In the genomic region with DNA sequence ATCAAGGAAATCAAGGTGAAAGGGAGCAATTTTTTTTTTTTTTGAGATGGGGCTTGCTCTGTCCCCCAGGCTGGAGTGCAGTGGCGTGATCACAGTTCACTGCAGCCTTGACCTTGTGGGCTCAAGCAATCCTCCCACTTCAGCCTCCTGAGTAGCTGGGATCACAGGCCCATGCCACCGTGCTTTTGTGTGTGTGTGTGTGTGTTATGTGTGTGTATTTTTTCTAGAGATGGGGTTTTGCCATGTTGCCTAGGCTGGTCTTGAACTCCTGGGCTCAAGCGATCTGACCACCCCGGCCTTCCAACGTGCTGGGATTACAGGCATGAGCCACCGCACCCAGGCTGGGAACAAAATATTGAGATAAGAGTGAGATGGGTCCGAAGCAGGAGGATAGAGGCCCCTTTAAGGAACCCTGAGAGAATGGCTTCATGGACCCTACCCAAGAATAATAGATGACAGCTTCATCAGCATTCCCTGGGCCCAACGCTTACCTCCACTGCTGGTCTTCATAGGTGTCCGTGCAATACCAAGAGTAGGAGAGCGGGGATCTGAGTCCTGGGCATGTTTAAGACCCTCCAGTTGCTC, we compare ENCODE assay signal across 7 cellular contexts. TPM values are rescaled to one million over a fixed set of nuclear protein-coding genes. Genes with fewer than 3 reads are reported as not detected.
A peak's percentile ranks its signal among the peaks of the same experiment; 100 is the strongest.
DNase-seq lines count a peak whose midpoint lies in the region; ATAC-seq and TF ChIP-seq lines count a peak whose summit lies in the region.
"Had no signal": no experiment of that assay in that cellular context is flagged by ENCODE, and none has a peak within 500 bp of the region (broad histone marks: within the 10 kb centered on the region; RNA-seq: fewer than 3 reads in every experiment).

No MANE protein-coding gene starts in this region.

- H3K9me3 ChIP-seq in HCT116 (ENCODE audit: control insufficient read depth in 1 of 2, insufficient read depth in 1 of 2, low read depth in 1 of 2, low read length in 2 of 2) = no peaks in the 10 kb centered on the region

- RAD21 ChIA-PET in HCT116 (lab: Charles Lee; ENCODE audit: low non-redundant PET in 1 of 2, low total read pairs in 2 of 2, uncharacterized antibody in 2 of 2, unreplicated experiment in 2 of 2) = no interaction called here

- peak overlapping the region; percentile 90 for H3K4me3 Mint-ChIP-seq in activated CD8-positive, alpha-beta T cell treated with anti-CD3 and anti-CD28 coated beads, Interleukin-2, amount 10 ng/mL, durations not matched to agents 7 days and 5 days
- H3K4me3 Mint-ChIP-seq in natural killer cell treated with Interleukin-12 subunit alpha and Interleukin-12 subunit beta and Interleukin-15 and Interleukin-18, amount 100 ng/mL, for 72 hours = peak overlapping the region; percentile 94

- ATAC-seq in HCT116 = no peak
- ATAC-seq in activated CD8-positive, alpha-beta T cell treated with anti-CD3 and anti-CD28 coated beads, Interleukin-2, amount 10 ng/mL, durations not matched to agents 7 days and 5 days = no peak
- no peak for ATAC-seq in natural killer cell treated with Interleukin-12 subunit alpha and Interleukin-12 subunit beta and Interleukin-15 and Interleukin-18, amount 100 ng/mL, for 72 hours
- no peak for ATAC-seq in GM18505 (IDR thresholded peaks at IDR 0.05; ENCODE audit: unreplicated experiment)
- ATAC-seq in HG03354 (IDR thresholded peaks at IDR 0.05; ENCODE audit: poor library complexity, severe bottlenecking, unreplicated experiment) = no peak
- ATAC-seq: naive thymus-derived CD8-positive, alpha-beta T cell had no signal

- TF ChIP-seq RAD21 in HCT116 (IDR thresholded peaks at IDR 0.05; ENCODE audit: low read depth) = no peak

- peak overlapping the region; percentile 67 to 94 for H3K4me3 ChIP-seq in HCT116 (replicated peaks in 1 of 2; ENCODE audit: low read depth in 1 of 2, low read length in 2 of 2)

- TF ChIP-seq POLR2A in HCT116 (IDR thresholded peaks at IDR 0.05; ENCODE audit: borderline replicate concordance, extremely low read depth, insufficient read depth, insufficient read length) (no peak), GM18505 (IDR thresholded peaks at IDR 0.05; ENCODE audit: borderline replicate concordance, extremely low read depth, insufficient read depth, insufficient read length) (no peak)

- H3K27ac ChIP-seq in HCT116 (ENCODE audit: low read depth, low read length) = peak overlapping the region; percentile 77

- H3K36me3 Mint-ChIP-seq in activated CD8-positive, alpha-beta T cell treated with anti-CD3 and anti-CD28 coated beads, Interleukin-2, amount 10 ng/mL, durations not matched to agents 7 days and 5 days (ENCODE audit: low read depth) = peaks cover 52% of the 10 kb centered on the region
- no peaks in the 10 kb centered on the region for H3K36me3 Mint-ChIP-seq in natural killer cell treated with Interleukin-12 subunit alpha and Interleukin-12 subunit beta and Interleukin-15 and Interleukin-18, amount 100 ng/mL, for 72 hours

- POLR2A ChIA-PET in HCT116 (lab: Charles Lee) = interaction anchor here (2.9 to 8.9 kb wide), 2 partner anchors 19 to 94 kb away, joined by 28 to 186 read pairs; partner anchors contain the start of genes C12orf57, RNU7-1, SPSB2 and TPI1
- POLR2A ChIA-PET in activated CD8-positive, alpha-beta T cell treated with anti-CD3 and anti-CD28 coated beads, Interleukin-2, amount 10 ng/mL, durations not matched to agents 7 days and 5 days (lab: Charles Lee) = interaction anchor here (0.8 to 6.6 kb wide), 7 partner anchors 17 to 357 kb away, joined by 3 to 93 read pairs (median 8); partner anchors contain the start of genes C12orf57, COPS7A, MLF2 and MRPL51

- H3K4me1 ChIP-seq in HCT116 (ENCODE audit: control insufficient read depth in 1 of 2, insufficient read depth in 2 of 2, low read length in 2 of 2) = peaks cover 15 to 31% of the 10 kb centered on the region in 2 experiments

- no peaks in the 10 kb centered on the region for H3K9me2 ChIP-seq in HCT116 (ENCODE audit: insufficient read depth)

- H3K27ac Mint-ChIP-seq in activated CD8-positive, alpha-beta T cell treated with anti-CD3 and anti-CD28 coated beads, Interleukin-2, amount 10 ng/mL, durations not matched to agents 7 days and 5 days = peak overlapping the region; percentile 98
- peak overlapping the region in 1 of 2 donors; percentile 91 for H3K27ac Mint-ChIP-seq in natural killer cell treated with Interleukin-12 subunit alpha and Interleukin-12 subunit beta and Interleukin-15 and Interleukin-18, amount 100 ng/mL, for 72 hours

- H4K20me1 ChIP-seq in HCT116 (ENCODE audit: insufficient read depth) = no peaks in the 10 kb centered on the region

- peaks cover 44% of the 10 kb centered on the region for H3K4me1 Mint-ChIP-seq in activated CD8-positive, alpha-beta T cell treated with anti-CD3 and anti-CD28 coated beads, Interleukin-2, amount 10 ng/mL, durations not matched to agents 7 days and 5 days (ENCODE audit: low read depth)
- peaks cover 22 to 43% of the 10 kb centered on the region in 2 donors for H3K4me1 Mint-ChIP-seq in natural killer cell treated with Interleukin-12 subunit alpha and Interleukin-12 subunit beta and Interleukin-15 and Interleukin-18, amount 100 ng/mL, for 72 hours (ENCODE audit: low read depth in 2 of 2)

- no TSS peak for BruUV-seq in HCT116 (replicated peaks; lab: Mats Ljungman, UMichigan)

- no peaks in the 10 kb centered on the region for H3K27me3 Mint-ChIP-seq in activated CD8-positive, alpha-beta T cell treated with anti-CD3 and anti-CD28 coated beads, Interleukin-2, amount 10 ng/mL, durations not matched to agents 7 days and 5 days (ENCODE audit: low read depth)
- no peaks in the 10 kb centered on the region for H3K27me3 Mint-ChIP-seq in natural killer cell treated with Interleukin-12 subunit alpha and Interleukin-12 subunit beta and Interleukin-15 and Interleukin-18, amount 100 ng/mL, for 72 hours
- H3K27me3 Mint-ChIP-seq: naive thymus-derived CD8-positive, alpha-beta T cell had no signal

- H3K27me3 ChIP-seq in HCT116 (ENCODE audit: insufficient read depth, low read length) = no peaks in the 10 kb centered on the region

- DNase-seq in HCT116 (ENCODE audit: low read depth, low spot score) = no peak
- no peak for DNase-seq in activated CD8-positive, alpha-beta T cell treated with anti-CD3 and anti-CD28 coated beads, Interleukin-2, amount 10 ng/mL, durations not matched to agents 7 days and 5 days
- DNase-seq in natural killer cell treated with Interleukin-12 subunit alpha and Interleukin-12 subunit beta and Interleukin-15 and Interleukin-18, amount 100 ng/mL, for 72 hours (ENCODE audit: low spot score) = no peak
- DNase-seq in NCI-H1930 (lab: John Stamatoyannopoulos, UW) = no peak
- DNase-seq: naive thymus-derived CD8-positive, alpha-beta T cell had no signal

- intact Hi-C loops in HCT116 (cut with micrococcal nuclease) = loop anchor here (5.0 kb wide), 1 partner anchor 243 kb away; the partner anchor contains the start of gene CHD4

- no peak for TF ChIP-seq CTCF in HCT116 (IDR thresholded peaks at IDR 0.05 in 2 of 3, conservative IDR thresholded peaks at IDR 0.05 in 1 of 3; ENCODE audit: borderline replicate concordance in 1 of 3, insufficient read depth in 1 of 3, low read depth in 2 of 3, low read length in 2 of 3)

- H3K36me3 ChIP-seq in HCT116 (ENCODE audit: control insufficient read depth in 1 of 2, insufficient read depth in 2 of 2, low read length in 2 of 2) = peaks cover 27 to 44% of the 10 kb centered on the region in 2 experiments; a peak in 3 of 4 replicates

- H3K9me3 Mint-ChIP-seq in activated CD8-positive, alpha-beta T cell treated with anti-CD3 and anti-CD28 coated beads, Interleukin-2, amount 10 ng/mL, durations not matched to agents 7 days and 5 days (ENCODE audit: insufficient read depth) = no peaks in the 10 kb centered on the region
- no peaks in the 10 kb centered on the region for H3K9me3 Mint-ChIP-seq in natural killer cell treated with Interleukin-12 subunit alpha and Interleukin-12 subunit beta and Interleukin-15 and Interleukin-18, amount 100 ng/mL, for 72 hours
- H3K9me3 Mint-ChIP-seq: naive thymus-derived CD8-positive, alpha-beta T cell had no signal

- CTCF ChIA-PET in HCT116 (lab: Charles Lee) = no interaction called here
- CTCF ChIA-PET in activated CD8-positive, alpha-beta T cell treated with anti-CD3 and anti-CD28 coated beads, Interleukin-2, amount 10 ng/mL, durations not matched to agents 7 days and 5 days (lab: Charles Lee) = interaction anchor here (0.6 to 13.9 kb wide), 5 partner anchors 8 to 363 kb away, joined by 5 to 130 read pairs (median 15); partner anchors contain the start of genes GNB3, MLF2 and SPSB2

- peaks cover 43% of the 10 kb centered on the region for H3K79me2 ChIP-seq in HCT116 (ENCODE audit: insufficient read depth, low read length)

- H2AFZ ChIP-seq in HCT116 (ENCODE audit: low read depth, low read length, poor library complexity, severe bottlenecking) = no peak overlapping the region

- H3K9ac ChIP-seq in HCT116 (ENCODE audit: low read length) = peak overlapping the region; percentile 89

- H3K4me2 ChIP-seq in HCT116 (ENCODE audit: low read length) = peak overlapping the region; percentile 100

RNA-seq across cellular contexts. Expression of gene CDCA3, which starts 1.0 kb away (rescaled TPM):
- 63.0 TPM for total RNA-seq in HCT116 (2021; ENCODE audit: unreplicated experiment)
- 72.5 and 92.7 TPM in 2 replicates for polyA plus RNA-seq in HCT116 (2012)
- total RNA-seq in activated CD8-positive, alpha-beta T cell treated with anti-CD3 and anti-CD28 coated beads, Interleukin-2, amount 10 ng/mL, durations not matched to agents 7 days and 5 days = 100 to 1,000 TPM; 103 to 115 TPM
- 100 to 1,000 TPM in 1 of 2 donors, 10 to 100 TPM in 1; 40.7 to 105 TPM for total RNA-seq in natural killer cell treated with Interleukin-12 subunit alpha and Interleukin-12 subunit beta and Interleukin-15 and Interleukin-18, amount 100 ng/mL, for 72 hours

RNA-seq across cellular contexts. Expression of gene USP5, which starts 1.9 kb away (rescaled TPM):
- total RNA-seq in HCT116 (2021; ENCODE audit: unreplicated experiment) = 175 TPM
- 76.8 and 88.7 TPM in 2 replicates for polyA plus RNA-seq in HCT116 (2012)
- 100 to 1,000 TPM; 105 to 108 TPM for total RNA-seq in activated CD8-positive, alpha-beta T cell treated with anti-CD3 and anti-CD28 coated beads, Interleukin-2, amount 10 ng/mL, durations not matched to agents 7 days and 5 days
- total RNA-seq in natural killer cell treated with Interleukin-12 subunit alpha and Interleukin-12 subunit beta and Interleukin-15 and Interleukin-18, amount 100 ng/mL, for 72 hours = 100 to 1,000 TPM in 1 of 2 donors, 10 to 100 TPM in 1; 91.7 to 105 TPM

RNA-seq across cellular contexts. Expression of gene GNB3, which starts 9.3 kb away (rescaled TPM):
- 8.7 TPM for total RNA-seq in HCT116 (2021; ENCODE audit: unreplicated experiment)
- polyA plus RNA-seq in HCT116 (2012) = 8.5 and 9.8 TPM in 2 replicates
- total RNA-seq in activated CD8-positive, alpha-beta T cell treated with anti-CD3 and anti-CD28 coated beads, Interleukin-2, amount 10 ng/mL, durations not matched to agents 7 days and 5 days = under 1 TPM in 1 of 2 experiments, not detected in 1; 0.08 TPM
- total RNA-seq in natural killer cell treated with Interleukin-12 subunit alpha and Interleukin-12 subunit beta and Interleukin-15 and Interleukin-18, amount 100 ng/mL, for 72 hours = not detected
- polyA plus RNA-seq: naive thymus-derived CD8-positive, alpha-beta T cell had no signal

RNA-seq across cellular contexts. Expression of gene TPI1, which starts 17.3 kb away (rescaled TPM):
- 1,068 TPM for total RNA-seq in HCT116 (2021; ENCODE audit: unreplicated experiment)
- polyA plus RNA-seq in HCT116 (2012) = 1,589 and 1,878 TPM in 2 replicates
- total RNA-seq in activated CD8-positive, alpha-beta T cell treated with anti-CD3 and anti-CD28 coated beads, Interleukin-2, amount 10 ng/mL, durations not matched to agents 7 days and 5 days = 1,000 to 10,000 TPM; 1,505 to 1,545 TPM
- 1,000 to 10,000 TPM; 1,157 to 1,903 TPM for total RNA-seq in natural killer cell treated with Interleukin-12 subunit alpha and Interleukin-12 subunit beta and Interleukin-15 and Interleukin-18, amount 100 ng/mL, for 72 hours

RNA-seq across cellular contexts. Expression of gene P3H3, which starts 21.9 kb away (rescaled TPM):
- 32.2 TPM for total RNA-seq in HCT116 (2021; ENCODE audit: unreplicated experiment)
- 24.3 and 25.5 TPM in 2 replicates for polyA plus RNA-seq in HCT116 (2012)
- under 1 TPM in 1 of 2 experiments, not detected in 1; 0.26 TPM for total RNA-seq in activated CD8-positive, alpha-beta T cell treated with anti-CD3 and anti-CD28 coated beads, Interleukin-2, amount 10 ng/mL, durations not matched to agents 7 days and 5 days
- 1 to 10 TPM in 1 of 2 donors, not detected in 1; 1.3 TPM for total RNA-seq in natural killer cell treated with Interleukin-12 subunit alpha and Interleukin-12 subunit beta and Interleukin-15 and Interleukin-18, amount 100 ng/mL, for 72 hours
